Comparison of ENCODE assay signal across 1 cellular context in genomic region chr3:66053009-66053782, GRCh38.
TF ChIP-seq lines count a peak whose summit lies in the region.

No MANE protein-coding gene starts in this region.

TF ChIP-seq in HCT116, 20 proteins besides CTCF, POLR2A, EP300 and RAD21 (continued from another document):
- TF ChIP-seq ZBTB33 (IDR thresholded peaks at IDR 0.05; ENCODE audit: extremely low read depth, insufficient replicate concordance, low read length), result no peak
- TF ChIP-seq FOSL1 (IDR thresholded peaks at IDR 0.05; ENCODE audit: low read depth), result no peak
- TF ChIP-seq POLR2AphosphoS5 (IDR thresholded peaks at IDR 0.05; ENCODE audit: low read depth, low read length), result no peak
- no peak for TF ChIP-seq REST (IDR thresholded peaks at IDR 0.05; ENCODE audit: low read depth)
- no peak for TF ChIP-seq SRF (IDR thresholded peaks at IDR 0.05; ENCODE audit: low read depth)
- TF ChIP-seq ZNF274 (IDR thresholded peaks at IDR 0.05; ENCODE audit: low read depth, low read length), result no peak
- no peak for TF ChIP-seq EZH2phosphoT487 (IDR thresholded peaks at IDR 0.05; ENCODE audit: borderline replicate concordance)
